Comparison of ENCODE assay signal across 25 cellular contexts in genomic region chr2:213862407-213863076, GRCh38.
"Had no signal": no experiment of that assay in that cellular context is flagged by ENCODE, and none has a peak within 500 bp of the region (broad histone marks: within the 10 kb centered on the region; RNA-seq: fewer than 3 reads in every experiment).

No MANE protein-coding gene starts in this region.

- H3K4me3 ChIP-seq: sigmoid colon, smooth muscle cell, stomach, suprapubic skin, tibial nerve had no signal

- H3K36me3 Mint-ChIP-seq: activated naive CD8-positive, alpha-beta T cell treated with anti-CD3 and anti-CD28 coated beads for 36 hours; natural killer cell treated with Interleukin-12 subunit alpha and Interleukin-12 subunit beta and Interleukin-15 and Interleukin-18, amount 100 ng/mL, for 72 hours; stimulated activated memory B cell treated with anti-CD40 and anti-IgM and Interleukin-4, amounts not matched to agents 10 μg/mL and 1 μg/mL and 100 μg/mL, for 72 hours had no signal

- H3K4me1 Mint-ChIP-seq: activated naive CD8-positive, alpha-beta T cell treated with anti-CD3 and anti-CD28 coated beads for 36 hours; stimulated activated memory B cell treated with anti-CD40 and anti-IgM and Interleukin-4, amounts not matched to agents 10 μg/mL and 1 μg/mL and 100 μg/mL, for 72 hours had no signal

- H3K27ac Mint-ChIP-seq: activated naive CD8-positive, alpha-beta T cell treated with anti-CD3 and anti-CD28 coated beads for 36 hours; natural killer cell treated with Interleukin-12 subunit alpha and Interleukin-12 subunit beta and Interleukin-15 and Interleukin-18, amount 100 ng/mL, for 72 hours; stimulated activated memory B cell treated with anti-CD40 and anti-IgM and Interleukin-4, amounts not matched to agents 10 μg/mL and 1 μg/mL and 100 μg/mL, for 72 hours; T-helper 1 cell treated with Interleukin-12 subunit alpha and Interleukin-12 subunit beta and Interleukin-4 antibody, amounts not matched to agents 30 μg/mL and 1 μg/mL, for 36 hours had no signal

- ATAC-seq: foreskin keratinocyte; left ventricle myocardium superior; natural killer cell treated with Interleukin-12 subunit alpha and Interleukin-12 subunit beta and Interleukin-15 and Interleukin-18, amount 100 ng/mL, for 72 hours; stimulated activated memory B cell treated with anti-CD40 and anti-IgM and Interleukin-4, amounts not matched to agents 10 μg/mL and 1 μg/mL and 100 μg/mL, for 72 hours had no signal

- H3K4me1 ChIP-seq: foreskin keratinocyte, sigmoid colon, suprapubic skin, tibial nerve had no signal

- DNase-seq: activated CD4-positive, alpha-beta T cell treated with anti-CD3 and anti-CD28 coated beads for 4 hours; activated CD4-positive, alpha-beta T cell treated with anti-CD3 and anti-CD28 coated beads, Interleukin-2, amount 50 U/mL, for 48 hours; activated CD4-positive, CD25-positive, alpha-beta regulatory T cell; activated CD8-positive, alpha-beta memory T cell treated with anti-CD3 and anti-CD28 coated beads, Interleukin-2, amount 50 U/mL, for 48 hours; activated naive CD4-positive, alpha-beta T cell treated with Interleukin-2 at 50 U/mL for 16 hours; activated naive CD8-positive, alpha-beta T cell treated with anti-CD3 and anti-CD28 coated beads for 36 hours; activated T-cell treated with anti-CD3 and anti-CD28 coated beads, Interleukin-2, amount 50 U/mL, for 48 hours; amygdala; cerebellar nuclear complex; cortex of kidney; effector CD4-positive, alpha-beta T cell; foreskin keratinocyte; left ventricle myocardium superior; mammary epithelial cell; occipital lobe; sigmoid colon; stimulated activated CD4-positive, alpha-beta T cell treated with anti-CD3 and anti-CD28 coated beads, Interleukin-15, amount 100 ng/mL, for 24 hours; stomach; T1000 had no signal

- H3K9me3 Mint-ChIP-seq: activated naive CD8-positive, alpha-beta T cell treated with anti-CD3 and anti-CD28 coated beads for 36 hours; natural killer cell treated with Interleukin-12 subunit alpha and Interleukin-12 subunit beta and Interleukin-15 and Interleukin-18, amount 100 ng/mL, for 72 hours; stimulated activated memory B cell treated with anti-CD40 and anti-IgM and Interleukin-4, amounts not matched to agents 10 μg/mL and 1 μg/mL and 100 μg/mL, for 72 hours; T-helper 1 cell treated with Interleukin-12 subunit alpha and Interleukin-12 subunit beta and Interleukin-4 antibody, amounts not matched to agents 30 μg/mL and 1 μg/mL, for 36 hours had no signal

- H3K27me3 Mint-ChIP-seq: activated naive CD8-positive, alpha-beta T cell treated with anti-CD3 and anti-CD28 coated beads for 36 hours; natural killer cell treated with Interleukin-12 subunit alpha and Interleukin-12 subunit beta and Interleukin-15 and Interleukin-18, amount 100 ng/mL, for 72 hours; stimulated activated memory B cell treated with anti-CD40 and anti-IgM and Interleukin-4, amounts not matched to agents 10 μg/mL and 1 μg/mL and 100 μg/mL, for 72 hours had no signal

- H3K4me3 Mint-ChIP-seq: activated naive CD8-positive, alpha-beta T cell treated with anti-CD3 and anti-CD28 coated beads for 36 hours; natural killer cell treated with Interleukin-12 subunit alpha and Interleukin-12 subunit beta and Interleukin-15 and Interleukin-18, amount 100 ng/mL, for 72 hours; stimulated activated memory B cell treated with anti-CD40 and anti-IgM and Interleukin-4, amounts not matched to agents 10 μg/mL and 1 μg/mL and 100 μg/mL, for 72 hours; T-helper 1 cell treated with Interleukin-12 subunit alpha and Interleukin-12 subunit beta and Interleukin-4 antibody, amounts not matched to agents 30 μg/mL and 1 μg/mL, for 36 hours had no signal

- H3K9me3 ChIP-seq: sigmoid colon, stomach, suprapubic skin had no signal

- H3K27ac ChIP-seq: foreskin keratinocyte, sigmoid colon, stomach, suprapubic skin, tibial nerve had no signal

- H3K27me3 ChIP-seq: foreskin keratinocyte, sigmoid colon, stomach, suprapubic skin, tibial nerve had no signal

- H3K36me3 ChIP-seq: sigmoid colon, stomach, suprapubic skin, tibial nerve had no signal

- H3K4me2 ChIP-seq: smooth muscle cell had no signal
